Comparison of ENCODE assay signal across 31 cellular contexts in genomic region chr2:31274700-31275075, GRCh38. TPM values are rescaled to one million over a fixed set of nuclear protein-coding genes. Genes with fewer than 3 reads are reported as not detected.
"Had no signal": no experiment of that assay in that cellular context is flagged by ENCODE, and none has a peak within 500 bp of the region (broad histone marks: within the 10 kb centered on the region; RNA-seq: fewer than 3 reads in every experiment).

No MANE protein-coding gene starts in this region.

- DNase-seq: activated CD4-positive, alpha-beta memory T cell treated with anti-CD3 and anti-CD28 coated beads, Interleukin-2, amount 10 ng/mL, durations not matched to agents 7 days and 5 days; activated CD4-positive, alpha-beta T cell treated with anti-CD3 and anti-CD28 coated beads for 36 hours; activated CD4-positive, alpha-beta T cell treated with anti-CD3 and anti-CD28 coated beads, Interleukin-2, amount 10 ng/mL, durations not matched to agents 7 days and 5 days; activated CD8-positive, alpha-beta memory T cell treated with anti-CD3 and anti-CD28 coated beads for 24 hours; activated CD8-positive, alpha-beta memory T cell treated with anti-CD3 and anti-CD28 coated beads, Interleukin-2, amount 10 ng/mL, durations not matched to agents 7 days and 5 days; activated CD8-positive, alpha-beta memory T cell treated with anti-CD3 and anti-CD28 coated beads, Interleukin-2, amount 50 U/mL, for 48 hours; activated effector memory CD4-positive, alpha-beta T cell treated with Interleukin-2 at 50 U/mL for 16 hours; activated naive CD4-positive, alpha-beta T cell treated with anti-CD3 and anti-CD28 coated beads, Interleukin-2, amount 10 ng/mL, durations not matched to agents 7 days and 5 days; activated naive CD8-positive, alpha-beta T cell treated with anti-CD3 and anti-CD28 coated beads, Interleukin-2, amount 50 U/mL, for 24 hours; activated T-cell treated with anti-CD3 and anti-CD28 coated beads, Interleukin-2, amount 50 U/mL, for 48 hours; anterior cingulate cortex; caudate nucleus; cerebellar nuclear complex; Karpas-422; KBM-7; NCI-H1048; NCI-H1105 treated with DMSO at 0.1 percent for 48 hours; NCI-H1436; NCI-H1694; NCI-H1930; NCI-H2081 treated with DMSO at 0.1 percent for 48 hours; NCI-H345; NCI-H526 treated with DMSO at 0.1 percent for 48 hours; NCI-H774; SHP77; SJCRH30; T1000 had no signal

- H3K9me3 ChIP-seq: SJCRH30 had no signal

- H3K4me3 ChIP-seq: SJCRH30, SK-N-MC had no signal

- H3K27ac ChIP-seq: SJCRH30, SK-N-MC had no signal

- H3K36me3 ChIP-seq: SJCRH30 had no signal

- H3K4me1 ChIP-seq: SJCRH30 had no signal

- ATAC-seq: activated CD4-positive, alpha-beta T cell treated with anti-CD3 and anti-CD28 coated beads for 36 hours; activated CD8-positive, alpha-beta memory T cell treated with anti-CD3 and anti-CD28 coated beads, Interleukin-2, amount 10 ng/mL, durations not matched to agents 7 days and 5 days; activated naive CD8-positive, alpha-beta T cell treated with anti-CD3 and anti-CD28 coated beads, Interleukin-2, amount 50 U/mL, for 24 hours; Panc1 had no signal

RNA-seq across cellular contexts. Expression of gene EHD3, which starts 40.7 kb away (rescaled TPM):
- total RNA-seq: SJCRH30 had no signal

RNA-seq across cellular contexts. Expression of gene CAPN14, which starts 57.4 kb away (rescaled TPM):
- total RNA-seq: MCF 10A, NCI-H460, SJCRH30 had no signal
